ENCODE assay signal across 32 cellular contexts in genomic region chr12:118151755-118152154, GRCh38.
"Had no signal": no experiment of that assay in that cellular context is flagged by ENCODE, and none has a peak within 500 bp of the region (broad histone marks: within the 10 kb centered on the region; RNA-seq: fewer than 3 reads in every experiment).

No MANE protein-coding gene starts in this region.

- H3K4me1 Mint-ChIP-seq: activated CD4-positive, alpha-beta T cell treated with anti-CD3 and anti-CD28 coated beads, Interleukin-2, amount 10 ng/mL, durations not matched to agents 24 days and 14 days; activated naive CD4-positive, alpha-beta T cell treated with anti-CD3 and anti-CD28 coated beads, Interleukin-2, amount 10 ng/mL, durations not matched to agents 7 days and 5 days; activated naive CD8-positive, alpha-beta T cell treated with anti-CD3 and anti-CD28 coated beads for 36 hours; WTC11 had no signal

- H3K27me3 ChIP-seq: brain microvascular endothelial cell, cardiac muscle cell, MG63, SJSA1 had no signal

- H3K27ac Mint-ChIP-seq: activated naive CD4-positive, alpha-beta T cell treated with anti-CD3 and anti-CD28 coated beads, Interleukin-2, amount 10 ng/mL, durations not matched to agents 7 days and 5 days; activated naive CD8-positive, alpha-beta T cell treated with anti-CD3 and anti-CD28 coated beads for 36 hours; activated T-helper 2 cell treated with anti-CD3 and anti-CD28 coated beads, Interferon-gamma antibody, Interleukin-2, Interleukin-4, amounts not matched to agents 10 μg/mL and 5 μg/mL and 100 μg/mL, durations not matched to agents 14 hours and 24 hours and 36 hours had no signal

- H3K4me3 Mint-ChIP-seq: activated CD4-positive, alpha-beta T cell treated with anti-CD3 and anti-CD28 coated beads, Interleukin-2, amount 10 ng/mL, durations not matched to agents 24 days and 14 days; activated CD8-positive, alpha-beta memory T cell treated with anti-CD3 and anti-CD28 coated beads, Interleukin-2, amount 10 ng/mL, durations not matched to agents 7 days and 5 days; activated naive CD4-positive, alpha-beta T cell treated with anti-CD3 and anti-CD28 coated beads, Interleukin-2, amount 10 ng/mL, durations not matched to agents 7 days and 5 days; activated naive CD8-positive, alpha-beta T cell treated with anti-CD3 and anti-CD28 coated beads for 36 hours; activated T-cell treated with anti-CD3 and anti-CD28 coated beads, Interleukin-2, amount 50 U/mL, for 4 hours; WTC11 had no signal

- H3K9me3 Mint-ChIP-seq: activated CD4-positive, alpha-beta T cell treated with anti-CD3 and anti-CD28 coated beads, Interleukin-2, amount 10 ng/mL, durations not matched to agents 24 days and 14 days; activated naive CD4-positive, alpha-beta T cell treated with anti-CD3 and anti-CD28 coated beads, Interleukin-2, amount 10 ng/mL, durations not matched to agents 7 days and 5 days; activated naive CD8-positive, alpha-beta T cell treated with anti-CD3 and anti-CD28 coated beads for 36 hours; activated T-cell treated with anti-CD3 and anti-CD28 coated beads, Interleukin-2, amount 50 U/mL, for 4 hours; activated T-helper 2 cell treated with anti-CD3 and anti-CD28 coated beads, Interferon-gamma antibody, Interleukin-2, Interleukin-4, amounts not matched to agents 10 μg/mL and 5 μg/mL and 100 μg/mL, durations not matched to agents 14 hours and 24 hours and 36 hours; WTC11 had no signal

- H3K9me3 ChIP-seq: MG63, SJSA1 had no signal

- H3K4me1 ChIP-seq: SJSA1 had no signal

- H3K36me3 ChIP-seq: cardiac muscle cell had no signal

- H3K27ac ChIP-seq: brain microvascular endothelial cell, cardiac muscle cell, KMS-11, SJSA1 had no signal

- DNase-seq: activated CD4-positive, alpha-beta T cell treated with anti-CD3 and anti-CD28 coated beads, Interleukin-2, amount 10 ng/mL, durations not matched to agents 24 days and 14 days; activated CD4-positive, alpha-beta T cell treated with anti-CD3 and anti-CD28 coated beads, Interleukin-2, amount 50 U/mL, for 48 hours; activated CD4-positive, CD25-positive, alpha-beta regulatory T cell treated with anti-CD3 and anti-CD28 coated beads, Interleukin-2, amount 50 U/mL, for 72 hours; activated CD8-positive, alpha-beta memory T cell treated with anti-CD3 and anti-CD28 coated beads, Interleukin-2, amount 10 ng/mL, durations not matched to agents 7 days and 5 days; activated gamma-delta T cell treated with Interleukin-2 at 50 U/mL for 16 hours; activated naive CD4-positive, alpha-beta T cell treated with anti-CD3 and anti-CD28 coated beads, Interleukin-2, amount 10 ng/mL, durations not matched to agents 7 days and 5 days; activated naive CD8-positive, alpha-beta T cell treated with anti-CD3 and anti-CD28 coated beads for 36 hours; activated T-cell treated with anti-CD3 and anti-CD28 coated beads, Interleukin-2, amount 50 U/mL, for 4 hours; brain microvascular endothelial cell; cerebellar nuclear complex; MG63; MV-4-11; NCI-H1092 treated with DMSO at 0.1 percent for 48 hours; NCI-H1417 treated with DMSO at 0.1 percent for 48 hours; NCI-H1694; NCI-H2029; NCI-H2107; NCI-H2171 treated with DMSO at 0.1 percent for 48 hours; NCI-H226; NCI-H526; NCI-H774; OCI-M1; RPMI8226; SW 1271 had no signal

- ATAC-seq: activated CD8-positive, alpha-beta memory T cell treated with anti-CD3 and anti-CD28 coated beads, Interleukin-2, amount 10 ng/mL, durations not matched to agents 7 days and 5 days; activated T-cell treated with anti-CD3 and anti-CD28 coated beads, Interleukin-2, amount 50 U/mL, for 4 hours; Panc1; Right ventricle myocardium inferior; SK-N-SH treated with all-trans-retinoic acid at 6 μM for 48 hours; WTC11 had no signal

- H3K4me3 ChIP-seq: cardiac muscle cell, MG63, SJSA1 had no signal

- H3K27me3 Mint-ChIP-seq: activated CD4-positive, alpha-beta T cell treated with anti-CD3 and anti-CD28 coated beads, Interleukin-2, amount 10 ng/mL, durations not matched to agents 24 days and 14 days; activated CD8-positive, alpha-beta memory T cell treated with anti-CD3 and anti-CD28 coated beads, Interleukin-2, amount 10 ng/mL, durations not matched to agents 7 days and 5 days; activated naive CD4-positive, alpha-beta T cell treated with anti-CD3 and anti-CD28 coated beads, Interleukin-2, amount 10 ng/mL, durations not matched to agents 7 days and 5 days; activated naive CD8-positive, alpha-beta T cell treated with anti-CD3 and anti-CD28 coated beads for 36 hours had no signal
